In genomic region chr9:133059623-133060022, GRCh38 we compare ENCODE assay signal across 11 cellular contexts. TPM values are rescaled to one million over a fixed set of nuclear protein-coding genes. Genes with fewer than 3 reads are reported as not detected.
DNase-seq lines count a peak whose midpoint lies in the region; ATAC-seq and TF ChIP-seq lines count a peak whose summit lies in the region.
"Had no signal": no experiment of that assay in that cellular context is flagged by ENCODE, and none has a peak within 500 bp of the region (broad histone marks: within the 10 kb centered on the region; RNA-seq: fewer than 3 reads in every experiment).

No MANE protein-coding gene starts in this region.

- peaks cover 18% of the 10 kb centered on the region for H3K36me3 Mint-ChIP-seq in T-helper 1 cell treated with Interleukin-12 subunit alpha and Interleukin-12 subunit beta and Interleukin-4 antibody, amounts not matched to agents 30 μg/mL and 1 μg/mL, for 36 hours (ENCODE audit: low read depth)
- H3K36me3 Mint-ChIP-seq in endothelial cell (ENCODE audit: low read depth, unreplicated experiment): peaks cover 21% of the 10 kb centered on the region

- no peaks in the 10 kb centered on the region for H3K9me3 ChIP-seq in left ventricle myocardium inferior (replicated peaks)
- no peaks in the 10 kb centered on the region for H3K9me3 ChIP-seq in right cardiac atrium (ENCODE audit: control insufficient read depth, low read length)
- H3K9me3 ChIP-seq: SJSA1 had no signal

- H3K4me3 Mint-ChIP-seq in T-helper 1 cell treated with Interleukin-12 subunit alpha and Interleukin-12 subunit beta and Interleukin-4 antibody, amounts not matched to agents 30 μg/mL and 1 μg/mL, for 36 hours: peak overlapping the region; percentile 28
- H3K4me3 Mint-ChIP-seq in endothelial cell (ENCODE audit: unreplicated experiment): peak overlapping the region; percentile 37
- peak overlapping the region; percentile 62 to 78 for H3K4me3 Mint-ChIP-seq in stimulated activated naive CD8-positive, alpha-beta T cell treated with anti-CD3 and anti-CD28 coated beads, Interleukin-15, amount 100 ng/mL, for 72 hours

- DNase-seq in left ventricle myocardium inferior: no peak
- DNase-seq in right cardiac atrium: no peak
- DNase-seq in endothelial cell (ENCODE audit: low spot score): no peak
- DNase-seq in stimulated activated naive CD8-positive, alpha-beta T cell treated with anti-CD3 and anti-CD28 coated beads, Interleukin-15, amount 100 ng/mL, for 72 hours: no peak
- DNase-seq in cerebellum (ENCODE audit: low spot score): no peak
- DNase-seq in NCI-H2029 treated with DMSO at 0.1 percent for 48 hours (lab: John Stamatoyannopoulos, UW): no peak
- DNase-seq in NCI-H2196 treated with DMSO at 0.1 percent for 48 hours (lab: John Stamatoyannopoulos, UW; ENCODE audit: unreplicated experiment): no peak
- DNase-seq: activated CD4-positive, alpha-beta T cell treated with anti-CD3 and anti-CD28 coated beads for 1 hour; NCI-H774 had no signal

- ATAC-seq in right cardiac atrium: no peak
- no peak for ATAC-seq in stimulated activated naive CD8-positive, alpha-beta T cell treated with anti-CD3 and anti-CD28 coated beads, Interleukin-15, amount 100 ng/mL, for 72 hours

- H3K4me1 ChIP-seq in left ventricle myocardium inferior: peaks cover 67% of the 10 kb centered on the region
- peaks cover 3% of the 10 kb centered on the region for H3K4me1 ChIP-seq in right cardiac atrium (ENCODE audit: control insufficient read depth, insufficient read depth, low read length)

- H3K27me3 ChIP-seq in left ventricle myocardium inferior (ENCODE audit: low read depth): no peaks in the 10 kb centered on the region
- no peaks in the 10 kb centered on the region for H3K27me3 ChIP-seq in right cardiac atrium (ENCODE audit: control insufficient read depth, insufficient read depth)
- H3K27me3 ChIP-seq: SJSA1 had no signal

- peaks cover 38% of the 10 kb centered on the region for H3K4me1 Mint-ChIP-seq in T-helper 1 cell treated with Interleukin-12 subunit alpha and Interleukin-12 subunit beta and Interleukin-4 antibody, amounts not matched to agents 30 μg/mL and 1 μg/mL, for 36 hours (ENCODE audit: low read depth)
- peaks cover 16% of the 10 kb centered on the region for H3K4me1 Mint-ChIP-seq in endothelial cell (ENCODE audit: unreplicated experiment)
- H3K4me1 Mint-ChIP-seq in stimulated activated naive CD8-positive, alpha-beta T cell treated with anti-CD3 and anti-CD28 coated beads, Interleukin-15, amount 100 ng/mL, for 72 hours: peaks cover 65% of the 10 kb centered on the region

- peaks cover 33% of the 10 kb centered on the region for H3K36me3 ChIP-seq in left ventricle myocardium inferior

- 44% methylated on average over 7 of the region's 7 CpGs for WGBS in right cardiac atrium

- H3K27me3 Mint-ChIP-seq in T-helper 1 cell treated with Interleukin-12 subunit alpha and Interleukin-12 subunit beta and Interleukin-4 antibody, amounts not matched to agents 30 μg/mL and 1 μg/mL, for 36 hours (ENCODE audit: low read depth): no peaks in the 10 kb centered on the region
- H3K27me3 Mint-ChIP-seq in endothelial cell (ENCODE audit: unreplicated experiment): peaks cover 1% of the 10 kb centered on the region
- no peaks in the 10 kb centered on the region for H3K27me3 Mint-ChIP-seq in stimulated activated naive CD8-positive, alpha-beta T cell treated with anti-CD3 and anti-CD28 coated beads, Interleukin-15, amount 100 ng/mL, for 72 hours

- peak overlapping the region; percentile 88 for H3K27ac Mint-ChIP-seq in T-helper 1 cell treated with Interleukin-12 subunit alpha and Interleukin-12 subunit beta and Interleukin-4 antibody, amounts not matched to agents 30 μg/mL and 1 μg/mL, for 36 hours
- peak overlapping the region; percentile 30 for H3K27ac Mint-ChIP-seq in endothelial cell (ENCODE audit: unreplicated experiment)
- H3K27ac Mint-ChIP-seq in stimulated activated naive CD8-positive, alpha-beta T cell treated with anti-CD3 and anti-CD28 coated beads, Interleukin-15, amount 100 ng/mL, for 72 hours: peak overlapping the region; percentile 88 to 97

- H3K9me3 Mint-ChIP-seq in T-helper 1 cell treated with Interleukin-12 subunit alpha and Interleukin-12 subunit beta and Interleukin-4 antibody, amounts not matched to agents 30 μg/mL and 1 μg/mL, for 36 hours: no peaks in the 10 kb centered on the region
- no peaks in the 10 kb centered on the region for H3K9me3 Mint-ChIP-seq in endothelial cell (ENCODE audit: unreplicated experiment)
- H3K9me3 Mint-ChIP-seq in stimulated activated naive CD8-positive, alpha-beta T cell treated with anti-CD3 and anti-CD28 coated beads, Interleukin-15, amount 100 ng/mL, for 72 hours: no peaks in the 10 kb centered on the region

- intact Hi-C loops in left ventricle myocardium inferior (cut with micrococcal nuclease): no loop called here
- intact Hi-C loops in right cardiac atrium (cut with DNase I): loop anchor here in 1 of 4 donors (10.0 kb wide), 1 partner anchor 85 kb away; no protein-coding TSS in a partner anchor

- TF ChIP-seq CTCF in left ventricle myocardium inferior (IDR thresholded peaks at IDR 0.05; ENCODE audit: borderline replicate concordance): no peak
- no peak for TF ChIP-seq CTCF in endothelial cell (IDR thresholded peaks at IDR 0.05; ENCODE audit: unreplicated experiment)

- H3K27ac ChIP-seq in left ventricle myocardium inferior (replicated peaks) (peak overlapping the region; percentile 96), right cardiac atrium (ENCODE audit: low read length) (no peak overlapping the region)
- H3K27ac ChIP-seq: SJSA1 had no signal

- H3K4me3 ChIP-seq in left ventricle myocardium inferior (no peak overlapping the region), right cardiac atrium (ENCODE audit: low read length) (no peak overlapping the region)
- H3K4me3 ChIP-seq: SJSA1 had no signal

RNA-seq across cellular contexts. Expression of gene CEL, which starts 2.2 kb away (rescaled TPM):
- total RNA-seq in left ventricle myocardium inferior (1.9 TPM), right cardiac atrium (1 to 10 TPM; 2.9 to 9.7 (median 5.2) TPM), endothelial cell (ENCODE audit: unreplicated experiment) (4.2 TPM), cerebellum (0.73 TPM)
- 2.8 TPM for polyA plus RNA-seq in right cardiac atrium

RNA-seq across cellular contexts. Expression of gene GTF3C5, which starts 28.8 kb away (rescaled TPM):
- total RNA-seq in left ventricle myocardium inferior (36.0 TPM), right cardiac atrium (10 to 100 TPM; 28.9 to 41.1 (median 32.4) TPM), endothelial cell (ENCODE audit: unreplicated experiment) (71.7 TPM), cerebellum (26.5 TPM)
- polyA plus RNA-seq in right cardiac atrium: 39.2 TPM

Comparison
In these comparisons a context has a peak if more than half of its experiments do, and no peak if none do; other contexts are left out.
1. H3K27ac Mint-ChIP-seq: peak in every context shown above with its lines; median percentile 92 in stimulated activated naive CD8-positive, alpha-beta T cell treated with anti-CD3 and anti-CD28 coated beads, Interleukin-15, amount 100 ng/mL, for 72 hours; 88 in T-helper 1 cell treated with Interleukin-12 subunit alpha and Interleukin-12 subunit beta and Interleukin-4 antibody, amounts not matched to agents 30 μg/mL and 1 μg/mL, for 36 hours; 30 in endothelial cell.